9 cellular contexts compared by ENCODE assay signal in genomic region chr13:73870970-73871935, GRCh38.
A peak's percentile ranks its signal among the peaks of the same experiment; 100 is the strongest.
DNase-seq lines count a peak whose midpoint lies in the region; TF ChIP-seq lines count a peak whose summit lies in the region.
"Had no signal": no experiment of that assay in that cellular context is flagged by ENCODE, and none has a peak within 500 bp of the region (broad histone marks: within the 10 kb centered on the region; RNA-seq: fewer than 3 reads in every experiment).

No MANE protein-coding gene starts in this region.

- no peak for TF ChIP-seq CTCF in AG04450 (IDR thresholded peaks at IDR 0.05; ENCODE audit: low read depth, low read length)

- DNase-seq in AG04450 (ENCODE audit: low read depth, low spot score) (peak; percentile 79), H4 (ENCODE audit: low spot score) (peak; percentile 4), amniotic epithelial cell (ENCODE audit: low read depth) (peak; percentile 92), islet precursor cell (peak; percentile 66), NCI-H128 (lab: John Stamatoyannopoulos, UW; ENCODE audit: unreplicated experiment) (no peak), inferior parietal cortex (ENCODE audit: extremely low spot score) (no peak), epidermal melanocyte (ENCODE audit: insufficient read length, low spot score) (no peak), COLO829 (ENCODE audit: low spot score) (no peak)
- DNase-seq: NCI-H1092 treated with DMSO at 0.1 percent for 48 hours had no signal

- H3K9me3 ChIP-seq in AG04450 (ENCODE audit: control insufficient read depth, insufficient read depth, low read length), result no peaks in the 10 kb centered on the region

- H3K27me3 ChIP-seq in AG04450 (ENCODE audit: control insufficient read depth, insufficient read depth, low read length), result no peaks in the 10 kb centered on the region

- CTCF ChIA-PET in AG04450 (lab: Charles Lee), result interaction anchor here (0.9 to 1.3 kb wide), 2 partner anchors 21 to 35 kb away, joined by 3 to 7 read pairs; no protein-coding TSS in a partner anchor

- peak overlapping the region; percentile 92 for H3K27ac ChIP-seq in AG04450 (ENCODE audit: low read depth, low read length)

- peak overlapping the region; percentile 59 for H3K4me3 ChIP-seq in AG04450 (ENCODE audit: low read depth, low read length)

- POLR2A ChIA-PET in AG04450 (lab: Yijun Ruan, JAX), result interaction anchor here (0.7 to 1.4 kb wide), 2 partner anchors 22 to 78 kb away, joined by 3 read pairs; no protein-coding TSS in a partner anchor

Comparison
In these comparisons a context has a peak if more than half of its experiments do, and no peak if none do; other contexts are left out.
1. DNase-seq: peak in AG04450 (single experiment), H4 (single experiment), amniotic epithelial cell (single experiment) and islet precursor cell (single experiment); none in NCI-H128 (single experiment), inferior parietal cortex (single experiment), epidermal melanocyte (single experiment) and COLO829 (single experiment).